11 cellular contexts compared by ENCODE assay signal in genomic region chr12:51907083-51907863, GRCh38. TPM values are rescaled to one million over a fixed set of nuclear protein-coding genes. Genes with fewer than 3 reads are reported as not detected.
A peak's percentile ranks its signal among the peaks of the same experiment; 100 is the strongest.
DNase-seq lines count a peak whose midpoint lies in the region; ATAC-seq and TF ChIP-seq lines count a peak whose summit lies in the region.
"Had no signal": no experiment of that assay in that cellular context is flagged by ENCODE, and none has a peak within 500 bp of the region (broad histone marks: within the 10 kb centered on the region; RNA-seq: fewer than 3 reads in every experiment).

Gene ACVRL1 (plus strand): TSS chr12:51907504. CDS start chr12:51912475, 4,971 bp downstream.

- H3K27ac Mint-ChIP-seq in MCF 10A (ENCODE audit: low read depth, unreplicated experiment) (no peak within 1 kb of the TSS), nephron progenitor cell (peak within 1 kb of the TSS; percentile 77)

- H3K27ac ChIP-seq in breast epithelium: peak within 1 kb of the TSS; percentile 85 to 97
- no peak within 1 kb of the TSS for H3K27ac ChIP-seq in aorta (ENCODE audit: low read depth in 1 of 2, low read length in 2 of 2)
- H3K27ac ChIP-seq: A549 had no signal

- no peak for TF ChIP-seq POLR2A in breast epithelium (IDR thresholded peaks at IDR 0.05)

- H3K36me3 Mint-ChIP-seq in MCF 10A (ENCODE audit: insufficient read depth, unreplicated experiment): no peaks in the 10 kb centered on the region
- H3K36me3 Mint-ChIP-seq in nephron progenitor cell (ENCODE audit: low read depth): no peaks in the 10 kb centered on the region

- no peak for DNase-seq in breast epithelium (ENCODE audit: low spot score in 2 of 2)
- no peak for DNase-seq in MCF 10A (ENCODE audit: unreplicated experiment)
- DNase-seq in Right ventricle myocardium superior: peak; percentile 66
- DNase-seq in nephron progenitor cell: no peak
- peak in 1 of 2 donors; percentile 76 for DNase-seq in aorta
- DNase-seq in GDM1 (lab: John Stamatoyannopoulos, UW): no peak
- no peak for DNase-seq in DMS153 (lab: John Stamatoyannopoulos, UW)
- no peak for DNase-seq in inferior parietal cortex (ENCODE audit: extremely low spot score)
- DNase-seq: NCI-H510A treated with DMSO at 0.1 percent for 48 hours had no signal

- H3K4me3 Mint-ChIP-seq in MCF 10A (ENCODE audit: unreplicated experiment) (no peak within 1 kb of the TSS), nephron progenitor cell (peak within 1 kb of the TSS; percentile 23)

- H3K4me1 Mint-ChIP-seq in MCF 10A (ENCODE audit: insufficient read depth, unreplicated experiment) (peaks cover 14% of the 10 kb centered on the region), nephron progenitor cell (peaks cover 59% of the 10 kb centered on the region)

- H3K4me3 ChIP-seq in breast epithelium (peak within 1 kb of the TSS; percentile 64 to 91 (median 69)), aorta (ENCODE audit: low read length in 2 of 2) (peak within 1 kb of the TSS; percentile 11 to 42)
- H3K4me3 ChIP-seq: A549 had no signal

- H3K9me3 Mint-ChIP-seq in MCF 10A (ENCODE audit: unreplicated experiment): no peaks in the 10 kb centered on the region
- H3K9me3 Mint-ChIP-seq in nephron progenitor cell: no peaks in the 10 kb centered on the region

- CTCF ChIA-PET in MCF 10A (lab: Yijun Ruan, JAX): interaction anchor here (0.6 kb wide), 3 partner anchors 13 to 439 kb away, joined by 3 read pairs; no protein-coding TSS in a partner anchor

- WGBS in aorta, 2 donors: 7% methylated on average over 66 to 74 of the region's 74 CpGs

- H3K27me3 ChIP-seq in breast epithelium (no peaks in the 10 kb centered on the region), aorta (ENCODE audit: control insufficient read depth in 1 of 2, insufficient read depth in 2 of 2, low read length in 1 of 2) (no peaks in the 10 kb centered on the region)

- POLR2A ChIA-PET in MCF 10A (lab: Yijun Ruan, JAX): no interaction called here

- BruUV-seq in MCF 10A (replicated peaks; lab: Mats Ljungman, UMichigan): no TSS peak

- H3K36me3 ChIP-seq in breast epithelium (no peaks in the 10 kb centered on the region), aorta (ENCODE audit: control insufficient read depth in 1 of 2, insufficient read depth in 2 of 2, low read length in 1 of 2) (no peaks in the 10 kb centered on the region)

- TF ChIP-seq CTCF in breast epithelium (IDR thresholded peaks at IDR 0.05) (no peak), MCF 10A (IDR thresholded peaks at IDR 0.05; ENCODE audit: unreplicated experiment) (no peak), nephron progenitor cell (IDR thresholded peaks at IDR 0.05) (no peak)

- H3K9me3 ChIP-seq in breast epithelium (no peaks in the 10 kb centered on the region), aorta (ENCODE audit: control insufficient read depth, low read length) (no peaks in the 10 kb centered on the region)
- H3K9me3 ChIP-seq: A549 had no signal

- peak; percentile 8 for ATAC-seq in Right ventricle myocardium superior (ENCODE audit: poor library complexity)
- ATAC-seq in aorta (ENCODE audit: low FRiP score): peak; percentile 10

- H3K27me3 Mint-ChIP-seq in MCF 10A (ENCODE audit: insufficient read depth, unreplicated experiment) (no peaks in the 10 kb centered on the region), nephron progenitor cell (ENCODE audit: low read depth, poor library complexity) (peaks cover 6% of the 10 kb centered on the region)

- intact Hi-C loops in breast epithelium (cut with DNase I; ENCODE audit: low total_unique reads): no loop called here
- intact Hi-C loops in MCF 10A (cut with micrococcal nuclease): no loop called here
- intact Hi-C loops in Right ventricle myocardium superior (cut with DNase I): no loop called here
- intact Hi-C loops in aorta (cut with DNase I): no loop called here

- H3K4me1 ChIP-seq in breast epithelium (peaks cover 0 to 14% of the 10 kb centered on the region in 2 donors), aorta (ENCODE audit: control insufficient read depth in 1 of 2, insufficient read depth in 2 of 2, low read length in 2 of 2) (no peaks in the 10 kb centered on the region)
- H3K4me1 ChIP-seq: A549 had no signal

RNA-seq across cellular contexts. Expression of gene ACVRL1, which starts in this region (rescaled TPM):
- 100 to 1,000 TPM in 2 of 3 donors, 10 to 100 TPM in 1; 24.7 to 274 (median 109) TPM for total RNA-seq in breast epithelium
- total RNA-seq in MCF 10A (2022): not detected in 2 replicates
- total RNA-seq in Right ventricle myocardium superior: 35.1 TPM
- total RNA-seq in aorta: 10 to 100 TPM; 53.6 to 96.9 TPM
- polyA plus RNA-seq in aorta: 10 to 100 TPM in 1 of 2 donors, 1 to 10 TPM in 1; 3.4 to 13.5 TPM
- total RNA-seq: activated CD8-positive, alpha-beta memory T cell treated with anti-CD3 and anti-CD28 coated beads for 36 hours had no signal

Comparison
In these comparisons a context has a peak if more than half of its experiments do, and no peak if none do; other contexts are left out.
1. RNA of gene ACVRL1 (total RNA-seq): 24.7 to 274 TPM in breast epithelium, 53.6 to 96.9 TPM in aorta and 35.1 TPM in Right ventricle myocardium superior (single experiment); not detected in MCF 10A; every median in the first group is over 10 times any median in the second.
2. H3K27ac ChIP-seq: peak in breast epithelium (2 of 2); none in aorta (0 of 2).